14 cellular contexts compared by ENCODE assay signal in genomic region chr1:67560580-67561285, GRCh38.
DNase-seq lines count a peak whose midpoint lies in the region; ATAC-seq and TF ChIP-seq lines count a peak whose summit lies in the region.
"Had no signal": no experiment of that assay in that cellular context is flagged by ENCODE, and none has a peak within 500 bp of the region (broad histone marks: within the 10 kb centered on the region; RNA-seq: fewer than 3 reads in every experiment).

No MANE protein-coding gene starts in this region.

- no peak overlapping the region for H3K27ac Mint-ChIP-seq in activated naive CD4-positive, alpha-beta T cell treated with anti-CD3 and anti-CD28 coated beads, Interleukin-2, amount 50 U/mL, for 72 hours
- H3K27ac Mint-ChIP-seq in activated CD8-positive, alpha-beta memory T cell treated with anti-CD3 and anti-CD28 coated beads, Interleukin-2, amount 10 ng/mL, durations not matched to agents 7 days and 5 days: no peak overlapping the region
- no peak overlapping the region for H3K27ac Mint-ChIP-seq in activated CD4-positive, alpha-beta memory T cell treated with anti-CD3 and anti-CD28 coated beads for 36 hours
- H3K27ac Mint-ChIP-seq: activated T-cell treated with anti-CD3 and anti-CD28 coated beads, Interleukin-2, amount 50 U/mL, for 24 hours; B cell; naive thymus-derived CD8-positive, alpha-beta T cell; progenitor cell of endocrine pancreas; stimulated activated memory B cell treated with anti-CD40 and anti-IgM and Interleukin-4, amounts not matched to agents 10 μg/mL and 1 μg/mL and 100 μg/mL, for 72 hours had no signal

- H3K9ac ChIP-seq in Karpas-422 (ENCODE audit: low read length): no peak overlapping the region

- H3K9me3 Mint-ChIP-seq in activated naive CD4-positive, alpha-beta T cell treated with anti-CD3 and anti-CD28 coated beads, Interleukin-2, amount 50 U/mL, for 72 hours: no peaks in the 10 kb centered on the region
- no peaks in the 10 kb centered on the region for H3K9me3 Mint-ChIP-seq in activated CD8-positive, alpha-beta memory T cell treated with anti-CD3 and anti-CD28 coated beads, Interleukin-2, amount 10 ng/mL, durations not matched to agents 7 days and 5 days (ENCODE audit: low read depth)
- no peaks in the 10 kb centered on the region for H3K9me3 Mint-ChIP-seq in activated CD4-positive, alpha-beta memory T cell treated with anti-CD3 and anti-CD28 coated beads for 36 hours
- H3K9me3 Mint-ChIP-seq: activated T-cell treated with anti-CD3 and anti-CD28 coated beads, Interleukin-2, amount 50 U/mL, for 24 hours; naive thymus-derived CD8-positive, alpha-beta T cell had no signal

- no peaks in the 10 kb centered on the region for H3K36me3 ChIP-seq in Karpas-422 (ENCODE audit: insufficient read depth, low read length)
- no peaks in the 10 kb centered on the region for H3K36me3 ChIP-seq in Panc1 (ENCODE audit: control insufficient read depth, insufficient read depth, low read length)
- no peaks in the 10 kb centered on the region for H3K36me3 ChIP-seq in psoas muscle (ENCODE audit: insufficient read depth in 1 of 2, low read depth in 1 of 2)
- H3K36me3 ChIP-seq: tibial nerve had no signal

- DNase-seq in Karpas-422: peak; percentile 37
- no peak for DNase-seq in Panc1 (ENCODE audit: low read depth, low spot score)
- peak; percentile 66 for DNase-seq in fibroblast of gingiva (ENCODE audit: low read depth)
- no peak for DNase-seq in psoas muscle
- DNase-seq in activated naive CD4-positive, alpha-beta T cell treated with anti-CD3 and anti-CD28 coated beads, Interleukin-2, amount 50 U/mL, for 72 hours (ENCODE audit: low spot score in 2 of 2): no peak
- no peak for DNase-seq in activated CD8-positive, alpha-beta memory T cell treated with anti-CD3 and anti-CD28 coated beads, Interleukin-2, amount 10 ng/mL, durations not matched to agents 7 days and 5 days
- no peak for DNase-seq in globus pallidus (ENCODE audit: low spot score)
- no peak for DNase-seq in activated CD4-positive, alpha-beta memory T cell treated with anti-CD3 and anti-CD28 coated beads for 36 hours

- H3K27ac ChIP-seq in Karpas-422 (ENCODE audit: low read length) (no peak overlapping the region), Panc1 (ENCODE audit: low read length) (peak overlapping the region; percentile 95), psoas muscle (peak overlapping the region; percentile 92)

- peaks cover 4% of the 10 kb centered on the region for H3K4me1 Mint-ChIP-seq in activated CD8-positive, alpha-beta memory T cell treated with anti-CD3 and anti-CD28 coated beads, Interleukin-2, amount 10 ng/mL, durations not matched to agents 7 days and 5 days
- peaks cover 6% of the 10 kb centered on the region for H3K4me1 Mint-ChIP-seq in activated CD4-positive, alpha-beta memory T cell treated with anti-CD3 and anti-CD28 coated beads for 36 hours (ENCODE audit: low read depth)
- H3K4me1 Mint-ChIP-seq: B cell; stimulated activated memory B cell treated with anti-CD40 and anti-IgM and Interleukin-4, amounts not matched to agents 10 μg/mL and 1 μg/mL and 100 μg/mL, for 72 hours had no signal

- no peak overlapping the region for H3K4me2 ChIP-seq in Karpas-422 (ENCODE audit: low read depth, low read length, poor library complexity, severe bottlenecking)

- CTCF ChIA-PET in Panc1 (lab: Charles Lee): interaction anchor here (0.6 to 1.5 kb wide), 6 partner anchors 9 to 809 kb away, joined by 3 to 9 read pairs (median 4); partner anchors contain the start of gene GADD45A
- CTCF ChIA-PET in activated CD8-positive, alpha-beta memory T cell treated with anti-CD3 and anti-CD28 coated beads, Interleukin-2, amount 10 ng/mL, durations not matched to agents 7 days and 5 days (lab: Charles Lee): interaction anchor here (0.8 to 5.5 kb wide), 19 partner anchors 9 to 211 kb away, joined by 3 to 84 read pairs (median 4); partner anchors contain the start of gene GADD45A
- CTCF ChIA-PET in activated CD4-positive, alpha-beta memory T cell treated with anti-CD3 and anti-CD28 coated beads for 36 hours (lab: Charles Lee): interaction anchor here (0.7 to 9.2 kb wide), 29 partner anchors 8 to 228 kb away, joined by 3 to 281 read pairs (median 8); partner anchors contain the start of gene GADD45A

- POLR2A ChIA-PET in Panc1 (lab: Charles Lee): interaction anchor here (1.2 to 1.6 kb wide), 2 partner anchors 12 to 125 kb away, joined by 5 to 19 read pairs; partner anchors contain the start of gene GADD45A
- POLR2A ChIA-PET in activated CD4-positive, alpha-beta memory T cell treated with anti-CD3 and anti-CD28 coated beads for 36 hours (lab: Charles Lee): interaction anchor here (1.0 kb wide), 1 partner anchor 199 kb away, joined by 5 read pairs; no protein-coding TSS in a partner anchor

- no peaks in the 10 kb centered on the region for H3K36me3 Mint-ChIP-seq in activated naive CD4-positive, alpha-beta T cell treated with anti-CD3 and anti-CD28 coated beads, Interleukin-2, amount 50 U/mL, for 72 hours
- no peaks in the 10 kb centered on the region for H3K36me3 Mint-ChIP-seq in activated CD8-positive, alpha-beta memory T cell treated with anti-CD3 and anti-CD28 coated beads, Interleukin-2, amount 10 ng/mL, durations not matched to agents 7 days and 5 days
- H3K36me3 Mint-ChIP-seq in activated CD4-positive, alpha-beta memory T cell treated with anti-CD3 and anti-CD28 coated beads for 36 hours: no peaks in the 10 kb centered on the region
- H3K36me3 Mint-ChIP-seq: naive thymus-derived CD8-positive, alpha-beta T cell; stimulated activated memory B cell treated with anti-CD40 and anti-IgM and Interleukin-4, amounts not matched to agents 10 μg/mL and 1 μg/mL and 100 μg/mL, for 72 hours had no signal

- no peak overlapping the region for H2AFZ ChIP-seq in Karpas-422 (ENCODE audit: low read length)

- in situ Hi-C loops in Panc1 (cut with HindIII; ENCODE audit: low pct_unique_long_range_greater_than_20kb, low sequenced_read_pairs): no loop called here

- 61 to 70% (median 65%) methylated on average over 10 of the region's 10 CpGs for WGBS in psoas muscle, 3 donors

- peaks cover 40% of the 10 kb centered on the region for H3K4me1 ChIP-seq in Karpas-422 (ENCODE audit: low read length)
- H3K4me1 ChIP-seq in Panc1 (ENCODE audit: control insufficient read depth, insufficient read depth, low read length): peaks cover 44% of the 10 kb centered on the region
- H3K4me1 ChIP-seq in psoas muscle: peaks cover 39% of the 10 kb centered on the region

- no peak overlapping the region for H3K4me3 Mint-ChIP-seq in activated CD8-positive, alpha-beta memory T cell treated with anti-CD3 and anti-CD28 coated beads, Interleukin-2, amount 10 ng/mL, durations not matched to agents 7 days and 5 days
- H3K4me3 Mint-ChIP-seq in activated CD4-positive, alpha-beta memory T cell treated with anti-CD3 and anti-CD28 coated beads for 36 hours: no peak overlapping the region
- H3K4me3 Mint-ChIP-seq: activated T-cell treated with anti-CD3 and anti-CD28 coated beads, Interleukin-2, amount 50 U/mL, for 24 hours; B cell; naive thymus-derived CD8-positive, alpha-beta T cell; stimulated activated memory B cell treated with anti-CD40 and anti-IgM and Interleukin-4, amounts not matched to agents 10 μg/mL and 1 μg/mL and 100 μg/mL, for 72 hours had no signal

- peaks cover 8% of the 10 kb centered on the region for H3K27me3 Mint-ChIP-seq in activated CD8-positive, alpha-beta memory T cell treated with anti-CD3 and anti-CD28 coated beads, Interleukin-2, amount 10 ng/mL, durations not matched to agents 7 days and 5 days
- H3K27me3 Mint-ChIP-seq in activated CD4-positive, alpha-beta memory T cell treated with anti-CD3 and anti-CD28 coated beads for 36 hours: peaks cover 3% of the 10 kb centered on the region
- H3K27me3 Mint-ChIP-seq: progenitor cell of endocrine pancreas had no signal

- TF ChIP-seq CTCF in Panc1 (IDR thresholded peaks at IDR 0.05) (no peak), psoas muscle (IDR thresholded peaks at IDR 0.05) (no peak)

- BruUV-seq in Panc1 (replicated peaks; lab: Mats Ljungman, UMichigan): no TSS peak

- H3K27me3 ChIP-seq in Karpas-422 (ENCODE audit: low read length) (no peaks in the 10 kb centered on the region), Panc1 (ENCODE audit: control insufficient read depth, insufficient read depth, low read length) (no peaks in the 10 kb centered on the region), psoas muscle (ENCODE audit: insufficient read depth in 3 of 3, low read length in 2 of 3) (no peaks in the 10 kb centered on the region)
- H3K27me3 ChIP-seq: tibial nerve had no signal

- ATAC-seq in Panc1 (no peak), psoas muscle (peak; percentile 58 to 68 (median 60))
- ATAC-seq in activated naive CD4-positive, alpha-beta T cell treated with anti-CD3 and anti-CD28 coated beads, Interleukin-2, amount 50 U/mL, for 72 hours: no peak
- ATAC-seq in activated CD8-positive, alpha-beta memory T cell treated with anti-CD3 and anti-CD28 coated beads, Interleukin-2, amount 10 ng/mL, durations not matched to agents 7 days and 5 days: no peak

- intact Hi-C loops in Panc1 (cut with micrococcal nuclease; ENCODE audit: unreplicated experiment): loop anchor here (1.0 to 5.0 kb wide), 2 partner anchors 87 to 200 kb away; no protein-coding TSS in a partner anchor
- intact Hi-C loops in psoas muscle (cut with DNase I): loop anchor here (1.0 to 5.0 kb wide), 2 partner anchors 125 to 127 kb away; partner anchors contain the start of gene GADD45A (in 2 of the 2)
- intact Hi-C loops in activated CD4-positive, alpha-beta memory T cell treated with anti-CD3 and anti-CD28 coated beads for 36 hours (cut with micrococcal nuclease): loop anchor here (1.0 to 2.0 kb wide), 3 partner anchors 25 to 200 kb away; partner anchors contain the start of gene GADD45A

- no peaks in the 10 kb centered on the region for H4K20me1 ChIP-seq in Karpas-422 (ENCODE audit: insufficient read depth, low read depth, low read length)

- no peaks in the 10 kb centered on the region for H3K9me2 ChIP-seq in Karpas-422 (replicated peaks; ENCODE audit: insufficient read depth, low read length)

- H3K79me2 ChIP-seq in Karpas-422 (ENCODE audit: low read length): no peaks in the 10 kb centered on the region

- H3K4me3 ChIP-seq in Karpas-422 (ENCODE audit: low read length) (no peak overlapping the region), Panc1 (ENCODE audit: low read depth in 2 of 2, low read length in 2 of 2) (no peak overlapping the region), psoas muscle (no peak overlapping the region)
- H3K4me3 ChIP-seq: tibial nerve had no signal

- H3K9me3 ChIP-seq in Karpas-422 (ENCODE audit: low read length) (no peaks in the 10 kb centered on the region), Panc1 (ENCODE audit: control insufficient read depth, insufficient read depth, low read depth, low read length) (no peaks in the 10 kb centered on the region), psoas muscle (no peaks in the 10 kb centered on the region)
- H3K9me3 ChIP-seq: tibial nerve had no signal

Comparison
In these comparisons a context has a peak if more than half of its experiments do, and no peak if none do; other contexts are left out.
1. DNase-seq: peak in Karpas-422 (single experiment) and fibroblast of gingiva (single experiment); none in Panc1 (single experiment), psoas muscle (0 of 2), activated naive CD4-positive, alpha-beta T cell treated with anti-CD3 and anti-CD28 coated beads, Interleukin-2, amount 50 U/mL, for 72 hours (0 of 2), activated CD8-positive, alpha-beta memory T cell treated with anti-CD3 and anti-CD28 coated beads, Interleukin-2, amount 10 ng/mL, durations not matched to agents 7 days and 5 days (single experiment), globus pallidus (single experiment) and activated CD4-positive, alpha-beta memory T cell treated with anti-CD3 and anti-CD28 coated beads for 36 hours (single experiment).
2. ATAC-seq: peak in psoas muscle (4 of 4); none in Panc1 (single experiment), activated naive CD4-positive, alpha-beta T cell treated with anti-CD3 and anti-CD28 coated beads, Interleukin-2, amount 50 U/mL, for 72 hours (0 of 2) and activated CD8-positive, alpha-beta memory T cell treated with anti-CD3 and anti-CD28 coated beads, Interleukin-2, amount 10 ng/mL, durations not matched to agents 7 days and 5 days (single experiment).